ENCODE assay signal across 21 cellular contexts in genomic region chr6:136538836-136539235, GRCh38.
"Had no signal": no experiment of that assay in that cellular context is flagged by ENCODE, and none has a peak within 500 bp of the region (broad histone marks: within the 10 kb centered on the region; RNA-seq: fewer than 3 reads in every experiment).

No MANE protein-coding gene starts in this region.

- H3K9me3 ChIP-seq: esophagus squamous epithelium, psoas muscle, sigmoid colon, stomach, thyroid gland had no signal

- H3K4me2 ChIP-seq: neural progenitor cell had no signal

- H3K27ac ChIP-seq: dorsolateral prefrontal cortex, left lung, neural progenitor cell, parathyroid adenoma, psoas muscle, sigmoid colon, stomach, thyroid gland had no signal

- H3K36me3 ChIP-seq: esophagus squamous epithelium, left lung, neural progenitor cell, sigmoid colon, stomach, thyroid gland had no signal

- H2AFZ ChIP-seq: neural progenitor cell, parathyroid adenoma had no signal

- H3K4me1 ChIP-seq: left lung, psoas muscle, sigmoid colon had no signal

- ATAC-seq: left lung; naive thymus-derived CD4-positive, alpha-beta T cell; psoas muscle; right cardiac atrium; stimulated activated effector memory CD8-positive, alpha-beta T cell treated with anti-CD3 and anti-CD28 coated beads, Interleukin-12 subunit alpha, Interleukin-12 subunit beta, amount 100 ng/mL, for 72 hours had no signal

- H3K9ac ChIP-seq: neural progenitor cell, parathyroid adenoma had no signal

- H3K4me3 ChIP-seq: dorsolateral prefrontal cortex, esophagus squamous epithelium, left lung, neural progenitor cell, psoas muscle, sigmoid colon, stomach, thyroid gland had no signal

- DNase-seq: dorsolateral prefrontal cortex; effector CD4-positive, alpha-beta T cell; endodermal cell; esophagus squamous epithelium; hypothalamus; immature natural killer cell; kidney; left lung; mesenchymal stem cell; naive thymus-derived CD4-positive, alpha-beta T cell; psoas muscle; right cardiac atrium; sigmoid colon; stimulated activated CD4-positive, alpha-beta T cell treated with anti-CD3 and anti-CD28 coated beads, Interleukin-2, amount 100 ng/mL, for 24 hours; stimulated activated CD4-positive, alpha-beta T cell treated with anti-CD3 and anti-CD28 coated beads, Interleukin-4, amount 100 ng/mL, for 24 hours; stimulated activated naive CD4-positive, alpha-beta T cell treated with Interleukin-2 at 50 U/mL for 16 hours; stomach; thyroid gland had no signal

- H3K27me3 ChIP-seq: dorsolateral prefrontal cortex, esophagus squamous epithelium, left lung, neural progenitor cell, sigmoid colon, stomach, thyroid gland had no signal
